In the genomic region with DNA sequence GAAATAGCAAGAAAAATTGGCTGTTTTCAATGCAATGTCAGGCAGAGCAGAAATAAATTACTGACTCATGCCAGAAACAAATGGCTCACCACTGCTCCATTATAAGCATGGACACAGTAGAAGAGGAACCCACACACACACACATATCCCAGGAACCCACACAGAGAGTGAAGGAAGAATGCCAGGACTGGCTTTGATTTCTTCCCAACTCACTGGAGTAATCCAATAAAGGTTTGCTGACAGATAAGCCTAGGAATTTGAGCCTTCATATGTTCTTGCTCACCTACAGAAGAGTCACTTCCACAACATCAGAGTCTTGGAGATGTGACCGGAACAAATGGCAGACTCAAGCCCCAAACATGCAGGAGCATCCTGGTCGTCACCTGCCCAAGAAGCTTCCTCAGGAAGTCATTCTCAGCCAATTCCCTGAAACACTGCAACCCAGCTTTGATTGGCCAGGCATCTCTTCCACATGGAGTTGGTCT, we compare ENCODE assay signal across 10 cellular contexts. TPM values are rescaled to one million over a fixed set of nuclear protein-coding genes. Genes with fewer than 3 reads are reported as not detected.
DNase-seq lines count a peak whose midpoint lies in the region; ATAC-seq and TF ChIP-seq lines count a peak whose summit lies in the region.
"Had no signal": no experiment of that assay in that cellular context is flagged by ENCODE, and none has a peak within 500 bp of the region (broad histone marks: within the 10 kb centered on the region; RNA-seq: fewer than 3 reads in every experiment).

No MANE protein-coding gene starts in this region.

- peaks cover 0 to 14% of the 10 kb centered on the region in 2 donors for H3K36me3 ChIP-seq in psoas muscle (ENCODE audit: insufficient read depth in 1 of 2, low read depth in 1 of 2)

- H3K9me3 ChIP-seq in psoas muscle, result no peaks in the 10 kb centered on the region

- WGBS in psoas muscle, 3 donors, result 49 to 70% (median 65%) methylated on average over 2 of the region's 2 CpGs

- peak overlapping the region; percentile 95 for H3K27ac ChIP-seq in psoas muscle

- H3K4me3 ChIP-seq in epithelial cell of esophagus (ENCODE audit: low read length) (no peak overlapping the region), psoas muscle (peak overlapping the region; percentile 83)

- peak in 1 of 4 donors; percentile 11 for ATAC-seq in psoas muscle
- no peak for ATAC-seq in HG02870 (IDR thresholded peaks at IDR 0.05; ENCODE audit: unreplicated experiment)
- no peak for ATAC-seq in HG02610 (IDR thresholded peaks at IDR 0.05; ENCODE audit: unreplicated experiment)

- no peak for TF ChIP-seq CTCF in epithelial cell of esophagus (IDR thresholded peaks at IDR 0.05; ENCODE audit: insufficient read depth, low read depth, low read length, missing control alignments)
- no peak for TF ChIP-seq CTCF in psoas muscle (IDR thresholded peaks at IDR 0.05)

- DNase-seq in GM04503 (ENCODE audit: low read depth) (peak; percentile 96), RPMI7951 (ENCODE audit: low read depth) (peak; percentile 79), epithelial cell of esophagus (ENCODE audit: low read depth) (peak; percentile 22), psoas muscle (no peak), NK-92 (lab: John Stamatoyannopoulos, UW; ENCODE audit: unreplicated experiment) (no peak), NAMALWA (ENCODE audit: low spot score) (no peak)
- DNase-seq: NCI-H1105; stimulated activated CD4-positive, alpha-beta T cell treated with anti-CD3 and anti-CD28 coated beads, Interleukin-4, amount 100 ng/mL, for 1 hour had no signal

- intact Hi-C loops in psoas muscle (cut with DNase I), result no loop called here

- peaks cover 57% of the 10 kb centered on the region for H3K4me1 ChIP-seq in psoas muscle

- H3K27me3 ChIP-seq in psoas muscle (ENCODE audit: insufficient read depth in 3 of 3, low read length in 2 of 3), result no peaks in the 10 kb centered on the region

RNA-seq across cellular contexts. Expression of a gene that starts 2.2 kb away (rescaled TPM):
- total RNA-seq in RPMI7951 (2014; rRNA removed; shearing (Covaris generic)), result 13.3 and 18.6 TPM in 2 replicates
- 10 to 100 TPM; 18.6 to 27.9 (median 24.8) TPM for total RNA-seq in psoas muscle
- polyA plus RNA-seq in psoas muscle, result 10 to 100 TPM; 21.1 to 52.7 (median 42.0) TPM

RNA-seq across cellular contexts. Expression of a gene that starts 14.5 kb away (rescaled TPM):
- 13.4 and 13.8 TPM in 2 replicates for total RNA-seq in RPMI7951 (2014; rRNA removed; shearing (Covaris generic))
- total RNA-seq in psoas muscle, result 10 to 100 TPM; 46.2 to 57.0 (median 48.8) TPM
- polyA plus RNA-seq in psoas muscle, result 10 to 100 TPM; 25.3 to 51.9 (median 39.5) TPM

RNA-seq across cellular contexts. Expression of a gene that starts 35.3 kb away (rescaled TPM):
- total RNA-seq in RPMI7951 (2014; rRNA removed; shearing (Covaris generic)), result 13.2 and 14.8 TPM in 2 replicates
- total RNA-seq in psoas muscle, result 10 to 100 TPM; 13.4 to 22.9 (median 16.0) TPM
- polyA plus RNA-seq in psoas muscle, result 10 to 100 TPM; 19.6 to 30.8 (median 19.9) TPM

Comparison
In these comparisons a context has a peak if more than half of its experiments do, and no peak if none do; other contexts are left out.
1. DNase-seq: peak in GM04503 (single experiment), RPMI7951 (single experiment) and epithelial cell of esophagus (single experiment); none in psoas muscle (0 of 2), NK-92 (single experiment) and NAMALWA (single experiment).